23 cellular contexts compared by ENCODE assay signal in genomic region chr2:173153486-173153885, GRCh38.
"Had no signal": no experiment of that assay in that cellular context is flagged by ENCODE, and none has a peak within 500 bp of the region (broad histone marks: within the 10 kb centered on the region; RNA-seq: fewer than 3 reads in every experiment).

No MANE protein-coding gene starts in this region.

- H3K4me3 Mint-ChIP-seq: activated CD4-positive, alpha-beta memory T cell treated with anti-CD3 and anti-CD28 coated beads for 36 hours; activated naive CD8-positive, alpha-beta T cell treated with anti-CD3 and anti-CD28 coated beads for 36 hours; naive thymus-derived CD4-positive, alpha-beta T cell; neural progenitor cell; stimulated activated naive CD8-positive, alpha-beta T cell treated with anti-CD3 and anti-CD28 coated beads, Interleukin-15, amount 100 ng/mL, for 72 hours; T-helper 2 cell treated with Interferon-gamma antibody and Interleukin-4, amounts not matched to agents 5 μg/mL and 100 μg/mL, for 36 hours had no signal

- H3K9me3 Mint-ChIP-seq: activated CD4-positive, alpha-beta memory T cell treated with anti-CD3 and anti-CD28 coated beads for 36 hours had no signal

- H3K4me3 ChIP-seq: dorsolateral prefrontal cortex, heart right ventricle, neural progenitor cell, pancreas, smooth muscle cell, suprapubic skin, transverse colon, uterus had no signal

- H2AFZ ChIP-seq: neural progenitor cell had no signal

- H3K9me3 ChIP-seq: heart right ventricle, pancreas, suprapubic skin, transverse colon, uterus had no signal

- ATAC-seq: heart right ventricle; left ventricle myocardium superior; naive thymus-derived CD4-positive, alpha-beta T cell; pancreas; sciatic nerve; stimulated activated naive CD8-positive, alpha-beta T cell treated with anti-CD3 and anti-CD28 coated beads, Interleukin-15, amount 100 ng/mL, for 72 hours had no signal

- H3K36me3 ChIP-seq: neural progenitor cell, pancreas, suprapubic skin, transverse colon, uterus had no signal

- H3K4me1 ChIP-seq: neural progenitor cell, pancreas had no signal

- H3K9ac ChIP-seq: neural progenitor cell had no signal

- H3K27ac ChIP-seq: dorsolateral prefrontal cortex, neural progenitor cell, pancreas, suprapubic skin, transverse colon, uterus had no signal

- H3K36me3 Mint-ChIP-seq: activated CD4-positive, alpha-beta memory T cell treated with anti-CD3 and anti-CD28 coated beads for 36 hours; activated naive CD8-positive, alpha-beta T cell treated with anti-CD3 and anti-CD28 coated beads for 36 hours had no signal

- H3K27ac Mint-ChIP-seq: activated CD4-positive, alpha-beta memory T cell treated with anti-CD3 and anti-CD28 coated beads for 36 hours; activated naive CD8-positive, alpha-beta T cell treated with anti-CD3 and anti-CD28 coated beads for 36 hours; naive thymus-derived CD4-positive, alpha-beta T cell; neural progenitor cell; T-helper 2 cell treated with Interferon-gamma antibody and Interleukin-4, amounts not matched to agents 5 μg/mL and 100 μg/mL, for 36 hours had no signal

- H3K4me2 ChIP-seq: neural progenitor cell, smooth muscle cell had no signal

- DNase-seq: activated CD4-positive, alpha-beta memory T cell treated with anti-CD3 and anti-CD28 coated beads for 36 hours; activated naive CD4-positive, alpha-beta T cell; activated naive CD8-positive, alpha-beta T cell treated with anti-CD3 and anti-CD28 coated beads for 36 hours; activated T-cell treated with anti-CD3 and anti-CD28 coated beads for 4 hours; amniotic stem cell; caudate nucleus; dorsolateral prefrontal cortex; erythroblast; heart right ventricle; kidney glomerular epithelial cell; left ventricle myocardium superior; mesenchymal stem cell; naive thymus-derived CD4-positive, alpha-beta T cell; pancreas; stimulated activated CD4-positive, alpha-beta T cell treated with anti-CD3 and anti-CD28 coated beads, Interleukin-4, amount 100 ng/mL, for 1 hour; stimulated activated naive CD8-positive, alpha-beta T cell treated with anti-CD3 and anti-CD28 coated beads, Interleukin-15, amount 100 ng/mL, for 72 hours; transverse colon; uterus had no signal

- H3K4me1 Mint-ChIP-seq: neural progenitor cell had no signal

- H3K27me3 ChIP-seq: dorsolateral prefrontal cortex, heart right ventricle, neural progenitor cell, pancreas, suprapubic skin, transverse colon, uterus had no signal
